ENCODE assay signal across 34 cellular contexts in genomic region chr15:81863157-81863556, GRCh38.
DNase-seq lines count a peak whose midpoint lies in the region; ATAC-seq and TF ChIP-seq lines count a peak whose summit lies in the region.
"Had no signal": no experiment of that assay in that cellular context is flagged by ENCODE, and none has a peak within 500 bp of the region (broad histone marks: within the 10 kb centered on the region; RNA-seq: fewer than 3 reads in every experiment).

No MANE protein-coding gene starts in this region.

- no peaks in the 10 kb centered on the region for H3K79me2 ChIP-seq in osteoblast (ENCODE audit: insufficient read depth, low read length)

- H3K27ac ChIP-seq in osteoblast (ENCODE audit: low read depth, low read length) (no peak overlapping the region), adrenal gland (no peak overlapping the region), body of pancreas (no peak overlapping the region)
- H3K27ac ChIP-seq: ascending aorta, lower lobe of right lung, pancreas, SJCRH30, suprapubic skin, upper lobe of right lung had no signal

- no peak for ATAC-seq in body of pancreas
- ATAC-seq: activated CD4-positive, CD25-positive, alpha-beta regulatory T cell treated with anti-CD3 and anti-CD28 coated beads, Interleukin-2, amount 50 U/mL, for 24 hours; GM12878; lower lobe of right lung; mucosa of descending colon; Panc1; pancreas; stimulated activated effector memory CD8-positive, alpha-beta T cell treated with anti-CD3 and anti-CD28 coated beads, Interleukin-12 subunit alpha, Interleukin-12 subunit beta, amount 100 ng/mL, for 72 hours; T-cell; upper lobe of right lung had no signal

- no peaks in the 10 kb centered on the region for H4K20me1 ChIP-seq in osteoblast (ENCODE audit: insufficient read depth, low read length)

- in situ Hi-C loops in astrocyte of the spinal cord (cut with HindIII; ENCODE audit: low sequenced_read_pairs), result no loop called here

- H3K9me3 ChIP-seq in osteoblast (ENCODE audit: low read depth, low read length), result no peaks in the 10 kb centered on the region
- H3K9me3 ChIP-seq in adrenal gland (replicated peaks in 1 of 3), result no peaks in the 10 kb centered on the region
- H3K9me3 ChIP-seq in body of pancreas, result no peaks in the 10 kb centered on the region
- H3K9me3 ChIP-seq: ascending aorta, lower lobe of right lung, mucosa of descending colon, pancreas, SJCRH30, suprapubic skin, upper lobe of right lung had no signal

- WGBS in adrenal gland, 4 donors, result 42 to 59% (median 43%) methylated on average over 3 of the region's 3 CpGs
- WGBS in body of pancreas, 2 donors, result 40 to 43% methylated on average over 3 of the region's 3 CpGs

- H2AFZ ChIP-seq in osteoblast (ENCODE audit: low read length), result peak overlapping the region; percentile 51

- no peaks in the 10 kb centered on the region for H3K36me3 ChIP-seq in osteoblast (ENCODE audit: insufficient read depth, low read length)
- no peaks in the 10 kb centered on the region for H3K36me3 ChIP-seq in adrenal gland (replicated peaks in 1 of 2)
- no peaks in the 10 kb centered on the region for H3K36me3 ChIP-seq in body of pancreas (replicated peaks in 1 of 2; ENCODE audit: insufficient read depth in 1 of 2, low read depth in 2 of 2)
- H3K36me3 ChIP-seq: ascending aorta, lower lobe of right lung, pancreas, SJCRH30, suprapubic skin, upper lobe of right lung had no signal

- no peak for TF ChIP-seq CTCF in astrocyte of the spinal cord (IDR thresholded peaks at IDR 0.05; ENCODE audit: low read depth, low read length)
- TF ChIP-seq CTCF in osteoblast (IDR thresholded peaks at IDR 0.05; ENCODE audit: extremely low read depth, low read depth, low read length), result no peak
- TF ChIP-seq CTCF in adrenal gland (IDR thresholded peaks at IDR 0.05), result no peak
- TF ChIP-seq CTCF in body of pancreas (IDR thresholded peaks at IDR 0.05), result no peak

- H3K4me3 ChIP-seq in astrocyte of the spinal cord (ENCODE audit: low read depth, low read length) (no peak overlapping the region), osteoblast (ENCODE audit: insufficient read depth, low read length) (no peak overlapping the region), adrenal gland (no peak overlapping the region), body of pancreas (no peak overlapping the region)
- H3K4me3 ChIP-seq: ascending aorta, GM12878, lower lobe of right lung, mucosa of descending colon, pancreas, SJCRH30, suprapubic skin, upper lobe of right lung had no signal

- no peak for TF ChIP-seq POLR2A in adrenal gland (IDR thresholded peaks at IDR 0.05)
- TF ChIP-seq POLR2A in body of pancreas (IDR thresholded peaks at IDR 0.05), result no peak

- H3K4me2 ChIP-seq in osteoblast (ENCODE audit: insufficient read depth, low read length), result no peak overlapping the region

- DNase-seq in EH (ENCODE audit: low read depth) (peak; percentile 58), MV-4-11 (lab: John Stamatoyannopoulos, UW) (peak; percentile 21), astrocyte of the spinal cord (ENCODE audit: low read depth, low spot score) (peak; percentile 2), osteoblast (ENCODE audit: insufficient read length, low spot score, missing footprints) (peak; percentile 84), DMS153 (lab: John Stamatoyannopoulos, UW) (no peak), SIG-M5 treated with dmso at 0.1 percent for 504 hours (lab: John Stamatoyannopoulos, UW; ENCODE audit: unreplicated experiment) (no peak), adrenal gland (no peak), body of pancreas (no peak)
- DNase-seq: activated CD4-positive, alpha-beta T cell treated with anti-CD3 and anti-CD28 coated beads, Interleukin-2, amount 50 U/mL, for 48 hours; activated CD8-positive, alpha-beta memory T cell treated with anti-CD3 and anti-CD28 coated beads, Interleukin-2, amount 50 U/mL, for 4 hours; activated naive CD4-positive, alpha-beta T cell treated with anti-CD3 and anti-CD28 coated beads, Interleukin-2, amount 50 U/mL, for 16 hours; C1 segment of cervical spinal cord; COR-L47; DMS79 treated with DMSO at 0.1 percent for 48 hours; head of caudate nucleus; Kasumi-1; kidney glomerular epithelial cell; lower lobe of right lung; mucosa of descending colon; NCI-H1092; NCI-H1694 treated with DMSO at 0.1 percent for 48 hours; NCI-H524; nephron progenitor cell; pancreas; SJCRH30; stimulated activated CD4-positive, alpha-beta T cell treated with anti-CD3 and anti-CD28 coated beads, Interleukin-4, amount 100 ng/mL, for 24 hours; T-cell; upper lobe of right lung had no signal

- no peaks in the 10 kb centered on the region for H3K4me1 ChIP-seq in osteoblast (ENCODE audit: insufficient read depth, low read length)
- no peaks in the 10 kb centered on the region for H3K4me1 ChIP-seq in adrenal gland (replicated peaks in 1 of 2)
- H3K4me1 ChIP-seq in body of pancreas, result no peaks in the 10 kb centered on the region
- H3K4me1 ChIP-seq: ascending aorta, lower lobe of right lung, suprapubic skin, upper lobe of right lung had no signal

- intact Hi-C loops in adrenal gland (cut with DNase I), result no loop called here
- intact Hi-C loops in body of pancreas (cut with DNase I), result no loop called here

- H3K27me3 ChIP-seq in osteoblast (ENCODE audit: insufficient read depth, low read length) (no peaks in the 10 kb centered on the region), adrenal gland (no peaks in the 10 kb centered on the region), body of pancreas (no peaks in the 10 kb centered on the region)
- H3K27me3 ChIP-seq: ascending aorta, pancreas, SJCRH30, suprapubic skin, upper lobe of right lung had no signal

Comparison
In these comparisons a context has a peak if more than half of its experiments do, and no peak if none do; other contexts are left out.
1. DNase-seq: peak in EH (single experiment), MV-4-11 (single experiment), astrocyte of the spinal cord (single experiment) and osteoblast (single experiment); none in DMS153 (single experiment), SIG-M5 treated with dmso at 0.1 percent for 504 hours (single experiment), adrenal gland (0 of 7) and body of pancreas (0 of 4).